In the genomic region with DNA sequence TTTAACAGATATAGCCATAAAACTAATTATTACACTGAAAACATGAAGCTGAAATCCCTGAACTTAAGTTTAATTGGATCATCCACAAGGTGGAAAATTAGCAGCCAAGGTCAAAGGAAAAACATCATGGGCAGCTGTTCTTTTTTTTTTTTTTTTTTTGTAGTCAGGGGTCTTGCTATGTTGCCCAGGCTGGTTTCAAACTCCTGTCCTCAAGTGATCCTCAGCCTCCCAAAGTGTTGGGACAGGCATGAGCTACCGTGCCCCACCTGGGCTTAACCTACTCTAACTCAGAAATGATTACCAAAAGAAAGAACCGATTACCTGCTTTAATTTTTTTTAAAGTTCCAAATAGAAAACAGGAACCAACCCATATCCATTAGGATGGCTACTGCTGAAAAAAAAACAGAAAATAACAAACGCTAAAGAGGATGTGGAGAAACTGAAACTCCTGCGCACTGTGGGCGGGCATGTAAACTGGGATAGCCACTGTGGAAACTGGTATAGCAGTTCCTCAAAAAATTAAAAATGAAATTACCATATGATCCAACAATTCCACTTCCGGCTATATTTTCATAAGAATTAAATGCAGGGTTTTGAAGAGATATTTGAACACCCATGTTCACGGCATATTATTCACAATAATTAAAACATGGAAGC, we compare ENCODE assay signal across 11 cellular contexts. TPM values are rescaled to one million over a fixed set of nuclear protein-coding genes. Genes with fewer than 3 reads are reported as not detected.
DNase-seq lines count a peak whose midpoint lies in the region; ATAC-seq and TF ChIP-seq lines count a peak whose summit lies in the region.
"Had no signal": no experiment of that assay in that cellular context is flagged by ENCODE, and none has a peak within 500 bp of the region (broad histone marks: within the 10 kb centered on the region; RNA-seq: fewer than 3 reads in every experiment).

No MANE protein-coding gene starts in this region.

- no peak for TF ChIP-seq CTCF in GM12865 (IDR thresholded peaks at IDR 0.05; ENCODE audit: insufficient read depth, low read depth, low read length, missing control alignments)

- ATAC-seq in left lobe of liver = no peak

- peaks cover 27% of the 10 kb centered on the region for H3K4me1 ChIP-seq in ACC112 (ENCODE audit: control insufficient read depth, insufficient read depth, low read length, unreplicated experiment)
- H3K4me1 ChIP-seq in mucosa of rectum (ENCODE audit: control insufficient read depth in 2 of 2, insufficient read depth in 2 of 2, low read length in 2 of 2) = peaks cover 13 to 20% of the 10 kb centered on the region in 2 donors

- H3K27me3 ChIP-seq in ACC112 (ENCODE audit: insufficient read depth, low read length) (no peaks in the 10 kb centered on the region), mucosa of rectum (ENCODE audit: control insufficient read depth in 2 of 2, insufficient read depth in 2 of 2, low read length in 2 of 2) (no peaks in the 10 kb centered on the region)

- peaks cover 75% of the 10 kb centered on the region for H3K36me3 Mint-ChIP-seq in activated T-helper 2 cell treated with anti-CD3 and anti-CD28 coated beads, Interferon-gamma antibody, Interleukin-2, Interleukin-4, amounts not matched to agents 10 μg/mL and 5 μg/mL and 100 μg/mL, durations not matched to agents 14 hours and 24 hours and 36 hours (ENCODE audit: low read depth)

- H3K9me3 Mint-ChIP-seq in activated T-helper 2 cell treated with anti-CD3 and anti-CD28 coated beads, Interferon-gamma antibody, Interleukin-2, Interleukin-4, amounts not matched to agents 10 μg/mL and 5 μg/mL and 100 μg/mL, durations not matched to agents 14 hours and 24 hours and 36 hours = peaks cover 7% of the 10 kb centered on the region

- no peaks in the 10 kb centered on the region for H3K36me3 ChIP-seq in ACC112 (ENCODE audit: insufficient read depth, low read length)
- peaks cover 0 to 3% of the 10 kb centered on the region in 2 donors for H3K36me3 ChIP-seq in mucosa of rectum (ENCODE audit: control insufficient read depth in 2 of 2, insufficient read depth in 2 of 2, low read length in 2 of 2)

- no peak overlapping the region for H2AFZ ChIP-seq in ACC112 (ENCODE audit: low read length, unreplicated experiment)

- H3K4me3 ChIP-seq in ACC112 (ENCODE audit: low read depth, low read length) (peak overlapping the region; percentile 75), GM12865 (ENCODE audit: low read depth, low read length) (peak overlapping the region; percentile 69), mucosa of rectum (ENCODE audit: low read length in 2 of 2) (peak overlapping the region in 1 of 2 donors; percentile 62)

- H3K27ac ChIP-seq in ACC112 (ENCODE audit: low read depth, low read length) = peak overlapping the region; percentile 42
- H3K27ac ChIP-seq in mucosa of rectum (ENCODE audit: low read depth in 2 of 2, low read length in 2 of 2) = peak overlapping the region; percentile 4 to 75
- no peak overlapping the region for H3K27ac ChIP-seq in caudate nucleus (ENCODE audit: low read depth, low read length)

- intact Hi-C loops in activated T-helper 2 cell treated with anti-CD3 and anti-CD28 coated beads, Interferon-gamma antibody, Interleukin-2, Interleukin-4, amounts not matched to agents 10 μg/mL and 5 μg/mL and 100 μg/mL, durations not matched to agents 14 hours and 24 hours and 36 hours (cut with micrococcal nuclease) = loop anchor here (1.0 to 10.0 kb wide), 3 partner anchors 9 to 1657 kb away; partner anchors contain the start of gene CENPN

- peaks cover 79% of the 10 kb centered on the region for H3K4me1 Mint-ChIP-seq in activated T-helper 2 cell treated with anti-CD3 and anti-CD28 coated beads, Interferon-gamma antibody, Interleukin-2, Interleukin-4, amounts not matched to agents 10 μg/mL and 5 μg/mL and 100 μg/mL, durations not matched to agents 14 hours and 24 hours and 36 hours (ENCODE audit: low read depth)

- H3K9me3 ChIP-seq in mucosa of rectum (ENCODE audit: control insufficient read depth in 2 of 2, low read length in 2 of 2) = no peaks in the 10 kb centered on the region

- no peaks in the 10 kb centered on the region for H3K27me3 Mint-ChIP-seq in activated T-helper 2 cell treated with anti-CD3 and anti-CD28 coated beads, Interferon-gamma antibody, Interleukin-2, Interleukin-4, amounts not matched to agents 10 μg/mL and 5 μg/mL and 100 μg/mL, durations not matched to agents 14 hours and 24 hours and 36 hours (ENCODE audit: low read depth)

- H3K27ac Mint-ChIP-seq in activated T-helper 2 cell treated with anti-CD3 and anti-CD28 coated beads, Interferon-gamma antibody, Interleukin-2, Interleukin-4, amounts not matched to agents 10 μg/mL and 5 μg/mL and 100 μg/mL, durations not matched to agents 14 hours and 24 hours and 36 hours = peak overlapping the region; percentile 62

- peak overlapping the region; percentile 45 for H3K4me3 Mint-ChIP-seq in activated T-helper 2 cell treated with anti-CD3 and anti-CD28 coated beads, Interferon-gamma antibody, Interleukin-2, Interleukin-4, amounts not matched to agents 10 μg/mL and 5 μg/mL and 100 μg/mL, durations not matched to agents 14 hours and 24 hours and 36 hours (ENCODE audit: low read depth)

- peaks cover 96% of the 10 kb centered on the region for H3K79me2 ChIP-seq in ACC112 (ENCODE audit: control insufficient read depth, insufficient read depth, low read length, unreplicated experiment)

- no peak for DNase-seq in GM12865 (ENCODE audit: low read depth)
- DNase-seq in activated T-helper 2 cell treated with anti-CD3 and anti-CD28 coated beads, Interferon-gamma antibody, Interleukin-2, Interleukin-4, amounts not matched to agents 10 μg/mL and 5 μg/mL and 100 μg/mL, durations not matched to agents 14 hours and 24 hours and 36 hours (ENCODE audit: low spot score) = no peak
- DNase-seq in left lobe of liver (ENCODE audit: low spot score) = no peak
- DNase-seq in caudate nucleus (lab: John Stamatoyannopoulos, UW) = no peak
- no peak for DNase-seq in NCI-H510A (lab: John Stamatoyannopoulos, UW)
- no peak for DNase-seq in NCI-H187 (lab: John Stamatoyannopoulos, UW)
- DNase-seq: activated CD8-positive, alpha-beta memory T cell treated with anti-CD3 and anti-CD28 coated beads, Interleukin-2, amount 50 U/mL, for 4 hours; NCI-H1436; SW 1271 had no signal

- H3K9ac ChIP-seq in mucosa of rectum (ENCODE audit: low read depth in 1 of 2, low read length in 2 of 2) = peak overlapping the region; percentile 51 to 60

RNA-seq across cellular contexts. Expression of gene CMC2, which starts 8.6 kb away (rescaled TPM):
- 130 and 136 TPM in 2 replicates for total RNA-seq in activated T-helper 2 cell treated with anti-CD3 and anti-CD28 coated beads, Interferon-gamma antibody, Interleukin-2, Interleukin-4, amounts not matched to agents 10 μg/mL and 5 μg/mL and 100 μg/mL, durations not matched to agents 14 hours and 24 hours and 36 hours
- total RNA-seq in left lobe of liver = 36.8 TPM

RNA-seq across cellular contexts. Expression of gene CENPN, which starts 8.9 kb away (rescaled TPM):
- 57.4 and 57.9 TPM in 2 replicates for total RNA-seq in activated T-helper 2 cell treated with anti-CD3 and anti-CD28 coated beads, Interferon-gamma antibody, Interleukin-2, Interleukin-4, amounts not matched to agents 10 μg/mL and 5 μg/mL and 100 μg/mL, durations not matched to agents 14 hours and 24 hours and 36 hours
- total RNA-seq in left lobe of liver = 7.6 TPM

RNA-seq across cellular contexts. Expression of gene ATMIN, which starts 37.5 kb away (rescaled TPM):
- 25.8 and 27.1 TPM in 2 replicates for total RNA-seq in activated T-helper 2 cell treated with anti-CD3 and anti-CD28 coated beads, Interferon-gamma antibody, Interleukin-2, Interleukin-4, amounts not matched to agents 10 μg/mL and 5 μg/mL and 100 μg/mL, durations not matched to agents 14 hours and 24 hours and 36 hours
- 13.7 TPM for total RNA-seq in left lobe of liver
